ENCODE assay signal across 23 cellular contexts in genomic region chr20:61915101-61915500, GRCh38.
"Had no signal": no experiment of that assay in that cellular context is flagged by ENCODE, and none has a peak within 500 bp of the region (broad histone marks: within the 10 kb centered on the region; RNA-seq: fewer than 3 reads in every experiment).

No MANE protein-coding gene starts in this region.

- DNase-seq: colonic mucosa; cortex of kidney; effector CD8-positive, alpha-beta T cell; effector memory CD8-positive, alpha-beta T cell; endodermal cell; foreskin keratinocyte; hypothalamus; immature natural killer cell; islet precursor cell; kidney; kidney glomerular epithelial cell; left colon; left ventricle myocardium superior; lower lobe of right lung; mesenchymal stem cell had no signal

- H3K4me2 ChIP-seq: hepatocyte had no signal

- H3K36me3 Mint-ChIP-seq: immature natural killer cell, mesothelial cell of epicardium had no signal

- H3K4me3 ChIP-seq: colonic mucosa, esophagus muscularis mucosa, gastroesophageal sphincter, heart left ventricle, hepatocyte, lower lobe of right lung, mucosa of descending colon had no signal

- H3K27me3 Mint-ChIP-seq: dendritic cell treated with granulocyte-macrophage colony-stimulating factor and Interleukin-4, amounts not matched to agents 40 ng/mL and 50 ng/mL, for 4 days had no signal

- H3K9me3 ChIP-seq: colonic mucosa, mucosa of descending colon had no signal

- H3K27ac Mint-ChIP-seq: dendritic cell treated with granulocyte-macrophage colony-stimulating factor and Interleukin-4, amounts not matched to agents 40 ng/mL and 50 ng/mL, for 4 days; effector memory CD8-positive, alpha-beta T cell; endodermal cell; immature natural killer cell; mesothelial cell of epicardium had no signal

- H3K36me3 ChIP-seq: colonic mucosa, esophagus muscularis mucosa, gastroesophageal sphincter, heart left ventricle, lower lobe of right lung had no signal

- H2AFZ ChIP-seq: hepatocyte had no signal

- H3K9me3 Mint-ChIP-seq: effector memory CD8-positive, alpha-beta T cell; endodermal cell; immature natural killer cell had no signal

- H3K4me3 Mint-ChIP-seq: dendritic cell treated with granulocyte-macrophage colony-stimulating factor and Interleukin-4, amounts not matched to agents 40 ng/mL and 50 ng/mL, for 4 days; effector memory CD8-positive, alpha-beta T cell; endodermal cell; immature natural killer cell; mesothelial cell of epicardium had no signal

- H3K27me3 ChIP-seq: colonic mucosa, foreskin keratinocyte, hepatocyte had no signal

- ATAC-seq: effector memory CD8-positive, alpha-beta T cell; foreskin keratinocyte; gastroesophageal sphincter; heart left ventricle; left colon; left lobe of liver; left ventricle myocardium superior; lower lobe of right lung; mucosa of descending colon had no signal

- H3K27ac ChIP-seq: colonic mucosa, esophagus muscularis mucosa, foreskin keratinocyte, gastroesophageal sphincter, heart left ventricle, hepatocyte, lower lobe of right lung had no signal

- H3K4me1 Mint-ChIP-seq: endodermal cell, mesothelial cell of epicardium had no signal

- H3K4me1 ChIP-seq: colonic mucosa, esophagus muscularis mucosa, foreskin keratinocyte, gastroesophageal sphincter, heart left ventricle, lower lobe of right lung had no signal
